In the genomic region with DNA sequence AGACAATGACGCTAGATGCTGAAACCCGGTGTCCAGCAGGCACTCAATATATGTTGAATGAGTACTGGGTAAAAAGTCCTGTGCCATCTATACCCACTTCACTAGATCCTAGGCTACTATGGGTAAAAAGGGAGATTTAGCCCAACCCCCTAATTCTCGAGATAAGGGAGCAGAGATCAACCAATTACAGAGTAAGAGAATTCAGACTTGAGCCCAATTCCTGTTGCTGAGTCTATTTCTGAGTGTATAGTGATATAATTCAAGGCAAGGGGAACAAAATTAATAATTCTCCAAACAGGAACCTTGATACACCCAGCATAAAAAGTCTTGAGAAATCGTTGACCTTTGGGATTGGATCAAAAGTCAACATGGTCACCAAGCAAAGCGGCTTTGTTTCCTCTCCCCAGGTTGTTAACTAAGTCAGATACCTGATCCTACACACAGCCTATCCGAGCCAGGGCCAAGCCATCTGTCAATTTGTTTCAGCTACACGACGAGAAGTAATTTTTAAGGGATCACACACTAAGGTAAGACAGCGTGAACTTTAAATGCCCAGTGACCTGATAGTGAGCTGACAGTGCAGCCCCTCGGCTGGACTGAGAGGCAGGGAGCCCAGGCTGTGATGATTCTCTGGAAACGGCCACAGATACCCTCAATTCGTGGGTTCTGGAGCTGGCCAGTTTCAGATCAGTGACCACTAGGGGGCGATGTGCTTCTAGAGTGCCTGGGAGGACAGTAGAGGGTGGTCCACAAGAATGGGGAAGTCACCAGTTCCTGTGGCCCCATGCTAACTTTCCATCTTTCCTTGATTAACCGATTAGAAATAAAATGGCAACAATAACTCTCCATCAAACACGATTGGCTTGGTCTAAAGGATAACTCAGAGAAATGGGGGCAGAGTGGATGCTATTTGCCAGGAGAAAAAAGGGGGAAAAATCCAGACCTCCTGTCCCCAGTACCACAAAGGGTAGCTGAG, we compare ENCODE assay signal across 8 cellular contexts. TPM values are rescaled to one million over a fixed set of nuclear protein-coding genes. Genes with fewer than 3 reads are reported as not detected.
A peak's percentile ranks its signal among the peaks of the same experiment; 100 is the strongest.
DNase-seq lines count a peak whose midpoint lies in the region; ATAC-seq and TF ChIP-seq lines count a peak whose summit lies in the region.

No MANE protein-coding gene starts in this region.

- H3K9me3 ChIP-seq in esophagus squamous epithelium: no peaks in the 10 kb centered on the region

- H3K36me3 ChIP-seq in esophagus squamous epithelium: peaks cover 0 to 23% (median 0%) of the 10 kb centered on the region in 3 donors

- TF ChIP-seq POLR2A in esophagus squamous epithelium (IDR thresholded peaks at IDR 0.05): no peak

- 56% methylated on average over 13 to 15 of the region's 15 CpGs for WGBS in esophagus squamous epithelium, 2 donors

- no peaks in the 10 kb centered on the region for H3K9me3 Mint-ChIP-seq in natural killer cell

- TF ChIP-seq CTCF in GM20000 (IDR thresholded peaks at IDR 0.05; ENCODE audit: extremely low read depth, missing control alignments) (peak; percentile 40), esophagus squamous epithelium (IDR thresholded peaks at IDR 0.05) (peak; percentile 49 to 70 (median 60)), natural killer cell (IDR thresholded peaks at IDR 0.05) (peak; percentile 51)

- peak in 2 of 3 donors; percentile 43 to 61 for ATAC-seq in natural killer cell
- no peak for ATAC-seq in HG02798 (IDR thresholded peaks at IDR 0.05; ENCODE audit: poor library complexity, unreplicated experiment)

- no peaks in the 10 kb centered on the region for H3K27me3 ChIP-seq in esophagus squamous epithelium

- H3K27ac ChIP-seq in esophagus squamous epithelium: peak overlapping the region; percentile 50 to 80 (median 74)

- intact Hi-C loops in esophagus squamous epithelium (cut with DNase I): no loop called here
- intact Hi-C loops in natural killer cell (cut with micrococcal nuclease): loop anchor here (10.0 kb wide), 1 partner anchor 324 kb away; no protein-coding TSS in a partner anchor

- no peaks in the 10 kb centered on the region for H3K36me3 Mint-ChIP-seq in natural killer cell

- no peak overlapping the region for H3K4me3 Mint-ChIP-seq in natural killer cell

- H3K4me1 Mint-ChIP-seq in natural killer cell: peaks cover 5 to 12% of the 10 kb centered on the region in 2 donors

- peak; percentile 52 for DNase-seq in AG08395 (ENCODE audit: low spot score)
- peak; percentile 55 for DNase-seq in GM20000 (ENCODE audit: low spot score)
- DNase-seq in NOMO-1 (lab: John Stamatoyannopoulos, UW; ENCODE audit: unreplicated experiment in 2 of 2): peak; percentile 31 to 40
- peak; percentile 61 for DNase-seq in activated CD8-positive, alpha-beta memory T cell treated with anti-CD3 and anti-CD28 coated beads, Interleukin-2, amount 50 U/mL, for 4 hours
- no peak for DNase-seq in esophagus squamous epithelium (lab: John Stamatoyannopoulos, UW)
- peak; percentile 21 for DNase-seq in natural killer cell
- DNase-seq in superior temporal gyrus (ENCODE audit: extremely low spot score): peak; percentile 80

- H3K27me3 Mint-ChIP-seq in natural killer cell (ENCODE audit: low read depth in 2 of 2): peaks cover 17 to 25% of the 10 kb centered on the region in 2 donors

- peaks cover 18 to 75% (median 41%) of the 10 kb centered on the region in 3 donors for H3K4me1 ChIP-seq in esophagus squamous epithelium

- no peak overlapping the region for H3K27ac Mint-ChIP-seq in natural killer cell

- H3K4me3 ChIP-seq in esophagus squamous epithelium: no peak overlapping the region

RNA-seq across cellular contexts. Expression of gene SLC22A23, which starts 46.2 kb away (rescaled TPM):
- 10 to 100 TPM; 26.6 to 42.6 (median 37.6) TPM for total RNA-seq in esophagus squamous epithelium
- total RNA-seq in natural killer cell: under 1 TPM; 0.24 to 0.79 (median 0.38) TPM

Comparison
In these comparisons a context has a peak if more than half of its experiments do, and no peak if none do; other contexts are left out.
1. RNA of gene SLC22A23, which starts 46.2 kb away (total RNA-seq): 26.6 to 42.6 TPM in esophagus squamous epithelium; 0.24 to 0.79 TPM in natural killer cell; every median in the first group is over 10 times any median in the second.
2. Peak in every context shown above with its lines, with median percentiles within 50 percentile points of each other: CTCF ChIP-seq.